In genomic region chr7:40546616-40547501, GRCh38 we compare ENCODE assay signal across 21 cellular contexts.
DNase-seq lines count a peak whose midpoint lies in the region; FAIRE-seq and TF ChIP-seq lines count a peak whose summit lies in the region.
"Had no signal": no experiment of that assay in that cellular context is flagged by ENCODE, and none has a peak within 500 bp of the region (broad histone marks: within the 10 kb centered on the region; RNA-seq: fewer than 3 reads in every experiment).

No MANE protein-coding gene starts in this region.

- no peaks in the 10 kb centered on the region for H3K9me1 ChIP-seq in endothelial cell of umbilical vein (replicated peaks; ENCODE audit: control insufficient read depth, extremely low read depth, insufficient read depth, low read length)

- FAIRE-seq in endothelial cell of umbilical vein (lab: Jason Lieb, UNC), result no peak
- FAIRE-seq: GM19239 had no signal

- peaks cover 9% of the 10 kb centered on the region for H3K4me1 ChIP-seq in endothelial cell of umbilical vein (ENCODE audit: control insufficient read depth, extremely low read depth, insufficient read depth, low read length)
- H3K4me1 ChIP-seq: neural progenitor cell, Peyer's patch had no signal

- H3K9me3 Mint-ChIP-seq in osteocyte (ENCODE audit: unreplicated experiment), result no peaks in the 10 kb centered on the region
- H3K9me3 Mint-ChIP-seq: activated CD4-positive, alpha-beta T cell treated with anti-CD3 and anti-CD28 coated beads, Interleukin-2, amount 10 ng/mL, durations not matched to agents 24 days and 14 days; neural progenitor cell had no signal

- H3K4me3 Mint-ChIP-seq in osteocyte (ENCODE audit: unreplicated experiment), result no peak overlapping the region
- H3K4me3 Mint-ChIP-seq: activated CD4-positive, alpha-beta T cell treated with anti-CD3 and anti-CD28 coated beads, Interleukin-2, amount 10 ng/mL, durations not matched to agents 24 days and 14 days; neural progenitor cell had no signal

- POLR2A ChIA-PET in endothelial cell of umbilical vein (lab: Charles Lee), result interaction anchor here (0.6 kb wide), 1 partner anchor 28 kb away, joined by 3 read pairs; no protein-coding TSS in a partner anchor
- POLR2A ChIA-PET in HEK293T (lab: Yijun Ruan, JAX), result no interaction called here

- no peaks in the 10 kb centered on the region for H3K79me2 ChIP-seq in endothelial cell of umbilical vein (ENCODE audit: control insufficient read depth, insufficient read depth, low read length)

- H3K4me1 Mint-ChIP-seq in osteocyte (ENCODE audit: unreplicated experiment), result peaks cover 38% of the 10 kb centered on the region

- no TSS peak for BruUV-seq in endothelial cell of umbilical vein (replicated peaks; lab: Mats Ljungman, UMichigan)

- dilution Hi-C loops in endothelial cell of umbilical vein (cut with MboI; ENCODE audit: extremely low pct_ligation_motif_present, low sequenced_read_pairs), result no loop called here

- H2AFZ ChIP-seq in endothelial cell of umbilical vein (ENCODE audit: low read depth, low read length), result no peak overlapping the region
- H2AFZ ChIP-seq: neural progenitor cell had no signal

- no peak overlapping the region for H3K4me2 ChIP-seq in endothelial cell of umbilical vein (ENCODE audit: insufficient read depth, low read length)
- H3K4me2 ChIP-seq: neural progenitor cell had no signal

- H3K9me3 ChIP-seq in endothelial cell of umbilical vein (replicated peaks; ENCODE audit: control insufficient read depth, insufficient read depth, low read length), result no peaks in the 10 kb centered on the region
- H3K9me3 ChIP-seq: Peyer's patch had no signal

- H3K27me3 ChIP-seq in endothelial cell of umbilical vein (ENCODE audit: control insufficient read depth in 2 of 2, insufficient read depth in 2 of 2, low read length in 2 of 2), result no peaks in the 10 kb centered on the region
- H3K27me3 ChIP-seq: cardiac muscle cell, neural progenitor cell, Peyer's patch had no signal

- CTCF ChIA-PET in endothelial cell of umbilical vein (lab: Charles Lee), result interaction anchor here (1.0 to 1.5 kb wide), 2 partner anchors 57 to 315 kb away, joined by 3 to 7 read pairs; no protein-coding TSS in a partner anchor
- CTCF ChIA-PET in HEK293T (lab: Yijun Ruan, JAX), result no interaction called here

- H3K27ac Mint-ChIP-seq in osteocyte (ENCODE audit: unreplicated experiment), result peak overlapping the region; percentile 36
- H3K27ac Mint-ChIP-seq: activated CD4-positive, alpha-beta T cell treated with anti-CD3 and anti-CD28 coated beads, Interleukin-2, amount 10 ng/mL, durations not matched to agents 24 days and 14 days; neural progenitor cell had no signal

- H4K20me1 ChIP-seq in endothelial cell of umbilical vein (replicated peaks; ENCODE audit: control insufficient read depth, extremely low read depth, insufficient read depth, low read length), result no peaks in the 10 kb centered on the region

- H3K9ac ChIP-seq in endothelial cell of umbilical vein (replicated peaks; ENCODE audit: extremely low read depth, insufficient read depth, low read length), result no peak overlapping the region
- H3K9ac ChIP-seq: neural progenitor cell had no signal

- DNase-seq in EH (ENCODE audit: low read depth), result peak; percentile 40
- DNase-seq in MV-4-11 (lab: John Stamatoyannopoulos, UW), result peak; percentile 7
- peak; percentile 4 for DNase-seq in endothelial cell of umbilical vein (ENCODE audit: low read depth, low spot score)
- no peak for DNase-seq in osteocyte (ENCODE audit: extremely low spot score, unreplicated experiment)
- DNase-seq in GM19240 (ENCODE audit: insufficient read length, low spot score), result no peak
- DNase-seq in HEK293T (ENCODE audit: extremely low spot score), result no peak
- DNase-seq in NCI-H2171 (lab: John Stamatoyannopoulos, UW), result no peak
- DNase-seq in NCI-H1092 treated with DMSO at 0.1 percent for 48 hours (lab: John Stamatoyannopoulos, UW), result no peak
- DNase-seq: activated CD4-positive, alpha-beta T cell treated with anti-CD3 and anti-CD28 coated beads, Interleukin-2, amount 10 ng/mL, durations not matched to agents 24 days and 14 days; activated CD8-positive, alpha-beta memory T cell treated with anti-CD3 and anti-CD28 coated beads, Interleukin-2, amount 50 U/mL, for 4 hours; activated effector memory CD4-positive, alpha-beta T cell treated with anti-CD3 and anti-CD28 coated beads, Interleukin-2, amount 50 U/mL, for 16 hours; H7; KG1; kidney glomerular epithelial cell; NCI-H1417; NCI-H2171 treated with DMSO at 0.1 percent for 48 hours; Peyer's patch; stimulated activated naive CD8-positive, alpha-beta T cell treated with anti-CD3 and anti-CD28 coated beads, Interleukin-15, Interleukin-2, amounts not matched to agents 100 U/mL and 50 U/mL, for 24 hours had no signal

- no peak for TF ChIP-seq CTCF in endothelial cell of umbilical vein (IDR thresholded peaks at IDR 0.05; ENCODE audit: extremely low read depth in 1 of 2, insufficient read depth in 1 of 2, low read depth in 1 of 2, low read length in 2 of 2)
- no peak for TF ChIP-seq CTCF in osteocyte (IDR thresholded peaks at IDR 0.05)

- TF ChIP-seq POLR2A in endothelial cell of umbilical vein (IDR thresholded peaks at IDR 0.05; ENCODE audit: low read depth, low read length), result no peak

- H3K36me3 Mint-ChIP-seq in osteocyte (ENCODE audit: unreplicated experiment), result no peaks in the 10 kb centered on the region
- H3K36me3 Mint-ChIP-seq: neural progenitor cell had no signal

- H3K27me3 Mint-ChIP-seq in osteocyte (ENCODE audit: unreplicated experiment), result no peaks in the 10 kb centered on the region
- H3K27me3 Mint-ChIP-seq: activated CD4-positive, alpha-beta T cell treated with anti-CD3 and anti-CD28 coated beads, Interleukin-2, amount 10 ng/mL, durations not matched to agents 24 days and 14 days had no signal

- H3K36me3 ChIP-seq in endothelial cell of umbilical vein (ENCODE audit: control insufficient read depth in 2 of 2, extremely low read depth in 1 of 2, insufficient read depth in 2 of 2, low read length in 2 of 2), result no peaks in the 10 kb centered on the region
- H3K36me3 ChIP-seq: cardiac muscle cell, neural progenitor cell, Peyer's patch had no signal

- no peak overlapping the region for H3K4me3 ChIP-seq in endothelial cell of umbilical vein (replicated peaks in 1 of 3; ENCODE audit: insufficient read depth in 1 of 3, low read depth in 1 of 3, low read length in 3 of 3)
- H3K4me3 ChIP-seq: cardiac muscle cell, neural progenitor cell, Peyer's patch had no signal

- intact Hi-C loops in endothelial cell of umbilical vein (cut with micrococcal nuclease), result no loop called here

- no peak overlapping the region for H3K27ac ChIP-seq in endothelial cell of umbilical vein (ENCODE audit: insufficient read depth, low read depth, low read length)
- H3K27ac ChIP-seq: cardiac muscle cell, neural progenitor cell, Peyer's patch had no signal

TF ChIP-seq in endothelial cell of umbilical vein, 7 proteins besides CTCF, POLR2A, EP300 and RAD21:
- TF ChIP-seq FOS (IDR thresholded peaks at IDR 0.05; ENCODE audit: borderline replicate concordance, insufficient read depth, low read length) (peak; percentile 8), MYC (IDR thresholded peaks at IDR 0.05; ENCODE audit: low read depth, low read length) (no peak)

TF ChIP-seq in HEK293T, 16 proteins besides CTCF, POLR2A, EP300 and RAD21:
- TF ChIP-seq ARNT (IDR thresholded peaks at IDR 0.05) (no peak), PKNOX1 (IDR thresholded peaks at IDR 0.05) (no peak), SUZ12 (IDR thresholded peaks at IDR 0.05) (no peak)

Comparison
In these comparisons a context has a peak if more than half of its experiments do, and no peak if none do; other contexts are left out.
1. DNase-seq: peak in EH (single experiment), MV-4-11 (single experiment) and endothelial cell of umbilical vein (single experiment); none in osteocyte (single experiment), GM19240 (single experiment), HEK293T (single experiment), NCI-H2171 (single experiment) and NCI-H1092 treated with DMSO at 0.1 percent for 48 hours (single experiment).